8 cellular contexts compared by ENCODE assay signal in genomic region chr11:84558085-84558905, GRCh38.
DNase-seq lines count a peak whose midpoint lies in the region; ATAC-seq, FAIRE-seq and TF ChIP-seq lines count a peak whose summit lies in the region.

No MANE protein-coding gene starts in this region.

- DNase-seq in activated CD4-positive, alpha-beta T cell treated with anti-CD3 and anti-CD28 coated beads for 36 hours, result peak; percentile 34
- DNase-seq in activated CD4-positive, alpha-beta T cell treated with anti-CD3 and anti-CD28 coated beads for 1 hour, result no peak
- DNase-seq in Panc1 (ENCODE audit: low read depth, low spot score) (peak; percentile 20), endothelial cell of umbilical vein (ENCODE audit: low read depth, low spot score) (peak; percentile 35), naive B cell (peak; percentile 10)
- no peak for DNase-seq in stimulated activated CD8-positive, alpha-beta memory T cell treated with anti-CD3 and anti-CD28 coated beads, Interleukin-4, amount 100 ng/mL, for 48 hours

- FAIRE-seq in endothelial cell of umbilical vein (lab: Jason Lieb, UNC), result peak; percentile 57

- no peak overlapping the region for H3K27ac ChIP-seq in Panc1 (ENCODE audit: low read length)
- no peak overlapping the region for H3K27ac ChIP-seq in endothelial cell of umbilical vein (ENCODE audit: insufficient read depth, low read depth, low read length)

- in situ Hi-C loops in Panc1 (cut with HindIII; ENCODE audit: low pct_unique_long_range_greater_than_20kb, low sequenced_read_pairs), result no loop called here

- H4K20me1 ChIP-seq in endothelial cell of umbilical vein (replicated peaks; ENCODE audit: control insufficient read depth, extremely low read depth, insufficient read depth, low read length), result no peaks in the 10 kb centered on the region

- TF ChIP-seq POLR2A in endothelial cell of umbilical vein (IDR thresholded peaks at IDR 0.05; ENCODE audit: low read depth, low read length), result no peak

- peak; percentile 83 for TF ChIP-seq CTCF in Panc1 (IDR thresholded peaks at IDR 0.05)
- TF ChIP-seq CTCF in endothelial cell of umbilical vein (IDR thresholded peaks at IDR 0.05; ENCODE audit: extremely low read depth in 1 of 2, insufficient read depth in 1 of 2, low read depth in 1 of 2, low read length in 2 of 2), result peak; percentile 48 to 63

- no peak overlapping the region for H2AFZ ChIP-seq in endothelial cell of umbilical vein (ENCODE audit: low read depth, low read length)

- dilution Hi-C loops in endothelial cell of umbilical vein (cut with MboI; ENCODE audit: extremely low pct_ligation_motif_present, low sequenced_read_pairs), result no loop called here

- no peak overlapping the region for H3K4me3 Mint-ChIP-seq in activated CD4-positive, alpha-beta T cell treated with anti-CD3 and anti-CD28 coated beads for 36 hours
- H3K4me3 Mint-ChIP-seq in naive B cell, result no peak overlapping the region

- no peaks in the 10 kb centered on the region for H3K27me3 Mint-ChIP-seq in activated CD4-positive, alpha-beta T cell treated with anti-CD3 and anti-CD28 coated beads for 36 hours
- H3K27me3 Mint-ChIP-seq in naive B cell, result peaks cover 0 to 6% (median 0%) of the 10 kb centered on the region in 3 donors

- no peaks in the 10 kb centered on the region for H3K36me3 ChIP-seq in Panc1 (ENCODE audit: control insufficient read depth, insufficient read depth, low read length)
- no peaks in the 10 kb centered on the region for H3K36me3 ChIP-seq in endothelial cell of umbilical vein (ENCODE audit: control insufficient read depth in 2 of 2, extremely low read depth in 1 of 2, insufficient read depth in 2 of 2, low read length in 2 of 2)

- H3K4me2 ChIP-seq in endothelial cell of umbilical vein (ENCODE audit: insufficient read depth, low read length), result no peak overlapping the region

- BruUV-seq in Panc1 (replicated peaks; lab: Mats Ljungman, UMichigan) (no TSS peak), endothelial cell of umbilical vein (replicated peaks; lab: Mats Ljungman, UMichigan) (no TSS peak)

- no peaks in the 10 kb centered on the region for H3K9me3 Mint-ChIP-seq in activated CD4-positive, alpha-beta T cell treated with anti-CD3 and anti-CD28 coated beads for 36 hours (ENCODE audit: low read depth)
- no peaks in the 10 kb centered on the region for H3K9me3 Mint-ChIP-seq in naive B cell

- no peak overlapping the region for H3K9ac ChIP-seq in endothelial cell of umbilical vein (replicated peaks; ENCODE audit: extremely low read depth, insufficient read depth, low read length)

- H3K9me1 ChIP-seq in endothelial cell of umbilical vein (replicated peaks; ENCODE audit: control insufficient read depth, extremely low read depth, insufficient read depth, low read length), result no peaks in the 10 kb centered on the region

- H3K9me3 ChIP-seq in Panc1 (ENCODE audit: control insufficient read depth, insufficient read depth, low read depth, low read length) (no peaks in the 10 kb centered on the region), endothelial cell of umbilical vein (replicated peaks; ENCODE audit: control insufficient read depth, insufficient read depth, low read length) (no peaks in the 10 kb centered on the region)

- no peaks in the 10 kb centered on the region for H3K79me2 ChIP-seq in endothelial cell of umbilical vein (ENCODE audit: control insufficient read depth, insufficient read depth, low read length)

- POLR2A ChIA-PET in activated CD4-positive, alpha-beta T cell treated with anti-CD3 and anti-CD28 coated beads for 36 hours (lab: Charles Lee), result no interaction called here
- POLR2A ChIA-PET in Panc1 (lab: Charles Lee) (no interaction called here), endothelial cell of umbilical vein (lab: Charles Lee) (no interaction called here)

- no peaks in the 10 kb centered on the region for H3K4me1 ChIP-seq in Panc1 (ENCODE audit: control insufficient read depth, insufficient read depth, low read length)
- H3K4me1 ChIP-seq in endothelial cell of umbilical vein (ENCODE audit: control insufficient read depth, extremely low read depth, insufficient read depth, low read length), result no peaks in the 10 kb centered on the region

- H3K36me3 Mint-ChIP-seq in activated CD4-positive, alpha-beta T cell treated with anti-CD3 and anti-CD28 coated beads for 36 hours (ENCODE audit: low read depth), result no peaks in the 10 kb centered on the region
- no peaks in the 10 kb centered on the region for H3K36me3 Mint-ChIP-seq in naive B cell

- peak; percentile 55 for ATAC-seq in activated CD4-positive, alpha-beta T cell treated with anti-CD3 and anti-CD28 coated beads for 36 hours
- ATAC-seq in GM21390 (IDR thresholded peaks at IDR 0.05; ENCODE audit: unreplicated experiment) (peak; percentile 96), HG03565 (IDR thresholded peaks at IDR 0.05; ENCODE audit: unreplicated experiment) (peak; percentile 95), Panc1 (peak; percentile 89), naive B cell (ENCODE audit: low read depth in 2 of 2) (peak; percentile 42 to 58)

- CTCF ChIA-PET in activated CD4-positive, alpha-beta T cell treated with anti-CD3 and anti-CD28 coated beads for 36 hours (lab: Charles Lee), result interaction anchor here (1.1 to 2.3 kb wide), 4 partner anchors 8 to 161 kb away, joined by 3 to 7 read pairs (median 6); no protein-coding TSS in a partner anchor
- CTCF ChIA-PET in Panc1 (lab: Charles Lee), result interaction anchor here (0.6 to 1.2 kb wide), 4 partner anchors 8 to 1033 kb away, joined by 3 to 5 read pairs (median 4); no protein-coding TSS in a partner anchor
- CTCF ChIA-PET in endothelial cell of umbilical vein (lab: Charles Lee), result interaction anchor here (0.6 to 2.2 kb wide), 10 partner anchors 8 to 1861 kb away, joined by 3 to 38 read pairs (median 4); no protein-coding TSS in a partner anchor

- no peak overlapping the region for H3K27ac Mint-ChIP-seq in activated CD4-positive, alpha-beta T cell treated with anti-CD3 and anti-CD28 coated beads for 36 hours
- H3K27ac Mint-ChIP-seq in naive B cell, result no peak overlapping the region

- no peak overlapping the region for H3K4me3 ChIP-seq in Panc1 (ENCODE audit: low read depth in 2 of 2, low read length in 2 of 2)
- H3K4me3 ChIP-seq in endothelial cell of umbilical vein (replicated peaks in 1 of 3; ENCODE audit: insufficient read depth in 1 of 3, low read depth in 1 of 3, low read length in 3 of 3), result no peak overlapping the region

- no peaks in the 10 kb centered on the region for H3K4me1 Mint-ChIP-seq in activated CD4-positive, alpha-beta T cell treated with anti-CD3 and anti-CD28 coated beads for 36 hours
- H3K4me1 Mint-ChIP-seq in naive B cell, result no peaks in the 10 kb centered on the region

- intact Hi-C loops in activated CD4-positive, alpha-beta T cell treated with anti-CD3 and anti-CD28 coated beads for 36 hours (cut with DNase I, micrococcal nuclease), result loop anchor here in 1 of 2 experiments (2.0 kb wide), 1 partner anchor 1033 kb away; no protein-coding TSS in a partner anchor
- intact Hi-C loops in Panc1 (cut with micrococcal nuclease; ENCODE audit: unreplicated experiment) (loop anchor here (5.0 kb wide), 2 partner anchors 154 to 1034 kb away; no protein-coding TSS in a partner anchor), endothelial cell of umbilical vein (cut with micrococcal nuclease) (no loop called here)

- H3K27me3 ChIP-seq in Panc1 (ENCODE audit: control insufficient read depth, insufficient read depth, low read length) (no peaks in the 10 kb centered on the region), endothelial cell of umbilical vein (ENCODE audit: control insufficient read depth in 2 of 2, insufficient read depth in 2 of 2, low read length in 2 of 2) (no peaks in the 10 kb centered on the region)

TF ChIP-seq in endothelial cell of umbilical vein, 7 proteins besides CTCF, POLR2A, EP300 and RAD21:
- no peak for TF ChIP-seq GATA2 (IDR thresholded peaks at IDR 0.05; ENCODE audit: insufficient read depth, insufficient read length, low read depth, low read length)
- no peak for TF ChIP-seq EZH2 (IDR thresholded peaks at IDR 0.05; ENCODE audit: borderline replicate concordance, low read depth, low read length, severe bottlenecking)
- TF ChIP-seq MYC (IDR thresholded peaks at IDR 0.05; ENCODE audit: low read depth, low read length), result no peak
- TF ChIP-seq FOS (IDR thresholded peaks at IDR 0.05; ENCODE audit: borderline replicate concordance, insufficient read depth, low read length), result no peak
- no peak for TF ChIP-seq MAX (IDR thresholded peaks at IDR 0.05; ENCODE audit: insufficient read depth, insufficient read length)
- TF ChIP-seq JUN (IDR thresholded peaks at IDR 0.05; ENCODE audit: borderline replicate concordance, insufficient read depth, insufficient read length, low read depth), result no peak
- no peak for TF ChIP-seq POLR2AphosphoS5 (IDR thresholded peaks at IDR 0.05; ENCODE audit: insufficient read depth, low read depth, low read length)
TF ChIP-seq in endothelial cell of umbilical vein: peak in this region for 0.

Comparison
In these comparisons a context has a peak if more than half of its experiments do, and no peak if none do; other contexts are left out.
1. DNase-seq: peak in activated CD4-positive, alpha-beta T cell treated with anti-CD3 and anti-CD28 coated beads for 36 hours (single experiment), Panc1 (single experiment), endothelial cell of umbilical vein (single experiment) and naive B cell (single experiment); none in activated CD4-positive, alpha-beta T cell treated with anti-CD3 and anti-CD28 coated beads for 1 hour (single experiment) and stimulated activated CD8-positive, alpha-beta memory T cell treated with anti-CD3 and anti-CD28 coated beads, Interleukin-4, amount 100 ng/mL, for 48 hours (single experiment).
2. Peak in every context shown above with its lines, with median percentiles within 50 percentile points of each other: ATAC-seq.